1 cellular context compared by ENCODE assay signal in genomic region chr11:46361283-46362145, GRCh38.
TF ChIP-seq lines count a peak whose summit lies in the region.

No MANE protein-coding gene starts in this region.

TF ChIP-seq in K562, 482 proteins besides CTCF, POLR2A, EP300 and RAD21 (continues in another document):
- TF ChIP-seq NCOA4 (IDR thresholded peaks at IDR 0.05; ENCODE audit: partially characterized antibody) (no peak), PKNOX1 (IDR thresholded peaks at IDR 0.05) (peak; percentile 21; the same call in 1 of the 2 replicates), ARHGAP35 (IDR thresholded peaks at IDR 0.05; ENCODE audit: partially characterized antibody) (no peak), LCOR (CRISPR knock-in tag; IDR thresholded peaks at IDR 0.05) (no peak), HNRNPLL (IDR thresholded peaks at IDR 0.05; ENCODE audit: low read depth, low read length, poor library complexity, severe bottlenecking) (no peak), MEF2D (tag; conservative IDR thresholded peaks at IDR 0.05; ENCODE audit: low read depth) (no peak), RFX5 (IDR thresholded peaks at IDR 0.05; ENCODE audit: low read depth, low read length) (no peak), ZNF444 (CRISPR knock-in tag; IDR thresholded peaks at IDR 0.05) (peak; percentile 74; the same call in 1 of the 2 replicates), CCAR2 (IDR thresholded peaks at IDR 0.05; ENCODE audit: low read depth, low read length) (no peak), ZNF24 (IDR thresholded peaks at IDR 0.05) (no peak), CBX8 (IDR thresholded peaks at IDR 0.05; ENCODE audit: borderline replicate concordance, extremely low read depth, low read depth, low read length, poor library complexity, severe bottlenecking) (no peak), PML (IDR thresholded peaks at IDR 0.05; ENCODE audit: low read length) (peak; percentile 22; the same call in 1 of the 2 replicates), SP2 (IDR thresholded peaks at IDR 0.05; ENCODE audit: extremely low read depth, low read depth, low read length, poor library complexity, severe bottlenecking) (no peak), SMARCA5 (IDR thresholded peaks at IDR 0.05) (no peak), ELF1 (tag; IDR thresholded peaks at IDR 0.05) (no peak), ZNF140 (CRISPR knock-in tag; IDR thresholded peaks at IDR 0.05) (no peak), ZNF398 (CRISPR knock-in tag; IDR thresholded peaks at IDR 0.05) (no peak), CREB1 (IDR thresholded peaks at IDR 0.05) (no peak), CREB1 (CRISPR knock-in tag; IDR thresholded peaks at IDR 0.05) (no peak), TEAD1 (CRISPR knock-in tag; IDR thresholded peaks at IDR 0.05) (no peak), NONO (IDR thresholded peaks at IDR 0.05; ENCODE audit: low read depth in 2 of 2, low read length in 1 of 2) (no peak), TGIF2 (CRISPR knock-in tag; IDR thresholded peaks at IDR 0.05) (no peak), NR2F6 (CRISPR knock-in tag; IDR thresholded peaks at IDR 0.05) (no peak), KLF13 (tag; IDR thresholded peaks at IDR 0.05; ENCODE audit: borderline replicate concordance, low read depth) (no peak), HOXB6 (CRISPR knock-in tag; IDR thresholded peaks at IDR 0.05; ENCODE audit: borderline replicate concordance) (no peak), ZNF436 (CRISPR knock-in tag; IDR thresholded peaks at IDR 0.05) (no peak), CXXC5 (CRISPR knock-in tag; IDR thresholded peaks at IDR 0.05) (peak; percentile 85), ZNF740 (CRISPR knock-in tag; IDR thresholded peaks at IDR 0.05) (no peak; the same call in 1 of the 2 replicates), ZNF740 (tag; IDR thresholded peaks at IDR 0.05) (no peak), TAF15 (IDR thresholded peaks at IDR 0.05; ENCODE audit: low read depth, low read length) (no peak), JUND (IDR thresholded peaks at IDR 0.05; ENCODE audit: borderline replicate concordance, low read depth, low read length) (no peak), JUND (tag; IDR thresholded peaks at IDR 0.05; ENCODE audit: borderline replicate concordance, low read depth, low read length) (no peak), GABPB1 (CRISPR knock-in tag; IDR thresholded peaks at IDR 0.05) (peak; percentile 65), E2F6 (IDR thresholded peaks at IDR 0.05; ENCODE audit: borderline replicate concordance in 1 of 2, extremely low read depth in 1 of 2, insufficient read depth in 1 of 2, insufficient read length in 1 of 2, low read depth in 1 of 2, low read length in 1 of 2, poor library complexity in 1 of 2, severe bottlenecking in 1 of 2) (peak in 1 of 2 experiments; percentile 41), PPARD (CRISPR knock-in tag; IDR thresholded peaks at IDR 0.05) (no peak), ZNF212 (CRISPR knock-in tag; IDR thresholded peaks at IDR 0.05) (no peak), CEBPG (CRISPR knock-in tag; IDR thresholded peaks at IDR 0.05) (no peak), CEBPG (tag; conservative IDR thresholded peaks at IDR 0.05 in 1 of 2, IDR thresholded peaks at IDR 0.05 in 1 of 2) (no peak), NR4A1 (CRISPR knock-in tag; IDR thresholded peaks at IDR 0.05) (0 out of 2 replicates have a peak, but pooled peaks have one; percentile 50), NR4A1 (tag; IDR thresholded peaks at IDR 0.05) (no peak), SFPQ (IDR thresholded peaks at IDR 0.05; ENCODE audit: low read depth, low read length) (no peak), SMAD1 (IDR thresholded peaks at IDR 0.05; ENCODE audit: low read depth, low read length, partially characterized antibody) (no peak), ZNF134 (CRISPR knock-in tag; conservative IDR thresholded peaks at IDR 0.05) (peak; percentile 68), SIN3B (IDR thresholded peaks at IDR 0.05; ENCODE audit: low read depth) (peak; percentile 43; the same call in 1 of the 2 replicates), HBP1 (CRISPR knock-in tag; IDR thresholded peaks at IDR 0.05) (peak; percentile 48; the same call in 1 of the 2 replicates), NR1H2 (CRISPR knock-in tag; IDR thresholded peaks at IDR 0.05) (no peak), E2F4 (CRISPR knock-in tag; IDR thresholded peaks at IDR 0.05; ENCODE audit: low read depth) (no peak), TSC22D4 (tag; IDR thresholded peaks at IDR 0.05) (no peak), MAFF (IDR thresholded peaks at IDR 0.05; ENCODE audit: low read length) (no peak), HCFC1 (IDR thresholded peaks at IDR 0.05; ENCODE audit: low read depth, low read length) (no peak)
